In the genomic region with DNA sequence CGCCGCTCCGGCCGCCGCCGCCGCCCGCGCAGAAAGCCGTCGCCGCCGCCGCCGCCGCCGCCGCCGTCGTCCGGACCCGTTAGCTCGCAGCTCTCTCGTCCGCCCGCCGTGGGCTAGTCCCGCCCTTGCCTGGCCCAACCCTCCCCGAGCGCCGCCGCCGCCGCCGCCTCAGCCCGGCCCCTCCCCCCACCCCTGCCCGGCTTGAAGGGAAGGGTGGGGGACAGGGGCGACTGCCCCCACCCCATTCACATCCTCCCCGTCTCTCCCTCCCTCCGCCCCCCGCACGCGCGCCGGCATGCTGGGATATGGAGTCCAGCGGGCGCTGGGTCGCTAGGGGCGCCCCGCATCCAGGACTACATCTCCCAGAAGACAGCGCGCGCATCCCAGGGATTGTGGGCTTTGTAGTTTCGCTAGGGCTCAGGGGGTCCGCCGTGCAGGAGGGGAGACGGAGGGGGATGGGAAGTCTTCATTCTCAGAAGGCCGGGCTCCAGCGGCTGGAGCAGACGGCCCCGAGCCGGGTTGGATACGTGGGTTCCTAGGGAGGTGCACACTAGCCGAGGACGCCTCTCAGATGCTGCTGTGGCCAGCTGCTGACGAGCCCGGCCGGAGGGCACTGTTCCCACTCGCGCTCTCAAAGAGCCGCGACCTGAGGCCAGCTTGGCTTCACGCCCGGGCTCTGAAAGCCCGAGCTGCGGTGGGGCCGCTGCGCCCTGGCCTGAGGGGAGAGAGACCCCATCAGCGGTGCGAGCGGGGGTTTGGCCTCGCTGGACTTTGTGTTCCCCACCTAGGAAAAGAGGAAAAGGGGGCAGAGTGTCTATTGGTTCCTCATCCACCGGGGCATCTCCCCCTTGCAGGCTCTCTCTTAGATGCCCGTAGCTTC, we compare ENCODE assay signal across 8 cellular contexts. TPM values are rescaled to one million over a fixed set of nuclear protein-coding genes. Genes with fewer than 3 reads are reported as not detected.
DNase-seq lines count a peak whose midpoint lies in the region; ATAC-seq lines count a peak whose summit lies in the region.

A gene with protein sequence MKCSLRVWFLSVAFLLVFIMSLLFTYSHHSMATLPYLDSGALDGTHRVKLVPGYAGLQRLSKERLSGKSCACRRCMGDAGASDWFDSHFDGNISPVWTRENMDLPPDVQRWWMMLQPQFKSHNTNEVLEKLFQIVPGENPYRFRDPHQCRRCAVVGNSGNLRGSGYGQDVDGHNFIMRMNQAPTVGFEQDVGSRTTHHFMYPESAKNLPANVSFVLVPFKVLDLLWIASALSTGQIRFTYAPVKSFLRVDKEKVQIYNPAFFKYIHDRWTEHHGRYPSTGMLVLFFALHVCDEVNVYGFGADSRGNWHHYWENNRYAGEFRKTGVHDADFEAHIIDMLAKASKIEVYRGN (minus strand): TSS at position 118 of the 880 bp plus-strand sequence. CDS start 40,570 bp downstream, outside the sequence.

- H3K27ac Mint-ChIP-seq in activated T-helper 1 cell treated with anti-CD3 and anti-CD28 coated beads, Interleukin-12 subunit alpha, Interleukin-12 subunit beta, Interleukin-2, Interleukin-4 antibody, amounts not matched to agents 30 ng/mL and 10 ng/mL and 1 ng/mL, durations not matched to agents 14 hours and 24 hours and 36 hours = peak within 1 kb of the TSS; percentile 92
- peak within 1 kb of the TSS; percentile 83 to 97 (median 96) for H3K27ac Mint-ChIP-seq in naive thymus-derived CD8-positive, alpha-beta T cell
- peak within 1 kb of the TSS; percentile 92 for H3K27ac Mint-ChIP-seq in stimulated activated naive B cell treated with anti-CD40 and anti-IgM and Interleukin-4, amounts not matched to agents 10 μg/mL and 1 μg/mL and 100 μg/mL, for 72 hours

- peak; percentile 78 for DNase-seq in DMS153 treated with DMSO at 0.1 percent for 48 hours (lab: John Stamatoyannopoulos, UW; ENCODE audit: unreplicated experiment)
- peak; percentile 94 for DNase-seq in KBM-7
- peak; percentile 93 for DNase-seq in RPMI7951 (ENCODE audit: low read depth)
- peak; percentile 92 for DNase-seq in activated T-helper 1 cell treated with anti-CD3 and anti-CD28 coated beads, Interleukin-12 subunit alpha, Interleukin-12 subunit beta, Interleukin-2, Interleukin-4 antibody, amounts not matched to agents 30 ng/mL and 10 ng/mL and 1 ng/mL, durations not matched to agents 14 hours and 24 hours and 36 hours (ENCODE audit: low spot score)
- DNase-seq in fibroblast of gingiva (ENCODE audit: low read depth) = peak; percentile 95
- peak; percentile 87 to 97 (median 91) for DNase-seq in naive thymus-derived CD8-positive, alpha-beta T cell
- DNase-seq in stimulated activated naive B cell treated with anti-CD40 and anti-IgM and Interleukin-4, amounts not matched to agents 10 μg/mL and 1 μg/mL and 100 μg/mL, for 72 hours = peak; percentile 89

- peak within 1 kb of the TSS; percentile 98 for H3K4me3 Mint-ChIP-seq in activated T-helper 1 cell treated with anti-CD3 and anti-CD28 coated beads, Interleukin-12 subunit alpha, Interleukin-12 subunit beta, Interleukin-2, Interleukin-4 antibody, amounts not matched to agents 30 ng/mL and 10 ng/mL and 1 ng/mL, durations not matched to agents 14 hours and 24 hours and 36 hours
- peak within 1 kb of the TSS; percentile 89 to 98 (median 97) for H3K4me3 Mint-ChIP-seq in naive thymus-derived CD8-positive, alpha-beta T cell
- H3K4me3 Mint-ChIP-seq in stimulated activated naive B cell treated with anti-CD40 and anti-IgM and Interleukin-4, amounts not matched to agents 10 μg/mL and 1 μg/mL and 100 μg/mL, for 72 hours = peak within 1 kb of the TSS; percentile 99 to 100

- intact Hi-C loops in activated T-helper 1 cell treated with anti-CD3 and anti-CD28 coated beads, Interleukin-12 subunit alpha, Interleukin-12 subunit beta, Interleukin-2, Interleukin-4 antibody, amounts not matched to agents 30 ng/mL and 10 ng/mL and 1 ng/mL, durations not matched to agents 14 hours and 24 hours and 36 hours (cut with micrococcal nuclease) = loop anchor here (1.0 to 5.0 kb wide), 9 partner anchors 8 to 187 kb away; a partner anchor contains a TSS

- in situ Hi-C loops in KBM-7 (cut with MboI; ENCODE audit: low pct_unique_long_range_greater_than_20kb, low sequenced_read_pairs) = no loop called here

- H3K36me3 Mint-ChIP-seq in activated T-helper 1 cell treated with anti-CD3 and anti-CD28 coated beads, Interleukin-12 subunit alpha, Interleukin-12 subunit beta, Interleukin-2, Interleukin-4 antibody, amounts not matched to agents 30 ng/mL and 10 ng/mL and 1 ng/mL, durations not matched to agents 14 hours and 24 hours and 36 hours (ENCODE audit: low read depth) = peaks cover 3% of the 10 kb centered on the region
- H3K36me3 Mint-ChIP-seq in naive thymus-derived CD8-positive, alpha-beta T cell = peaks cover 0 to 6% (median 3%) of the 10 kb centered on the region in 3 donors
- peaks cover 11 to 16% of the 10 kb centered on the region in 2 donors for H3K36me3 Mint-ChIP-seq in stimulated activated naive B cell treated with anti-CD40 and anti-IgM and Interleukin-4, amounts not matched to agents 10 μg/mL and 1 μg/mL and 100 μg/mL, for 72 hours

- no peaks in the 10 kb centered on the region for H3K9me3 Mint-ChIP-seq in activated T-helper 1 cell treated with anti-CD3 and anti-CD28 coated beads, Interleukin-12 subunit alpha, Interleukin-12 subunit beta, Interleukin-2, Interleukin-4 antibody, amounts not matched to agents 30 ng/mL and 10 ng/mL and 1 ng/mL, durations not matched to agents 14 hours and 24 hours and 36 hours
- H3K9me3 Mint-ChIP-seq in naive thymus-derived CD8-positive, alpha-beta T cell = no peaks in the 10 kb centered on the region
- H3K9me3 Mint-ChIP-seq in stimulated activated naive B cell treated with anti-CD40 and anti-IgM and Interleukin-4, amounts not matched to agents 10 μg/mL and 1 μg/mL and 100 μg/mL, for 72 hours = no peaks in the 10 kb centered on the region

- POLR2A ChIA-PET in naive thymus-derived CD8-positive, alpha-beta T cell (lab: Charles Lee) = interaction anchor here (0.5 to 3.4 kb wide), 15 partner anchors 9 to 152 kb away, joined by 3 to 67 read pairs (median 4); a partner anchor contains a TSS

- peaks cover 28% of the 10 kb centered on the region for H3K4me1 Mint-ChIP-seq in activated T-helper 1 cell treated with anti-CD3 and anti-CD28 coated beads, Interleukin-12 subunit alpha, Interleukin-12 subunit beta, Interleukin-2, Interleukin-4 antibody, amounts not matched to agents 30 ng/mL and 10 ng/mL and 1 ng/mL, durations not matched to agents 14 hours and 24 hours and 36 hours (ENCODE audit: low read depth)
- H3K4me1 Mint-ChIP-seq in naive thymus-derived CD8-positive, alpha-beta T cell = peaks cover 17 to 49% (median 35%) of the 10 kb centered on the region in 4 donors
- peaks cover 27 to 45% of the 10 kb centered on the region in 2 donors for H3K4me1 Mint-ChIP-seq in stimulated activated naive B cell treated with anti-CD40 and anti-IgM and Interleukin-4, amounts not matched to agents 10 μg/mL and 1 μg/mL and 100 μg/mL, for 72 hours

- peak; percentile 73 for ATAC-seq in GM21576 (IDR thresholded peaks at IDR 0.05; ENCODE audit: unreplicated experiment)
- ATAC-seq in naive thymus-derived CD8-positive, alpha-beta T cell = peak; percentile 91 to 95
- ATAC-seq in stimulated activated naive B cell treated with anti-CD40 and anti-IgM and Interleukin-4, amounts not matched to agents 10 μg/mL and 1 μg/mL and 100 μg/mL, for 72 hours (replicated peaks) = peak; percentile 93 to 94

- H3K27me3 Mint-ChIP-seq in activated T-helper 1 cell treated with anti-CD3 and anti-CD28 coated beads, Interleukin-12 subunit alpha, Interleukin-12 subunit beta, Interleukin-2, Interleukin-4 antibody, amounts not matched to agents 30 ng/mL and 10 ng/mL and 1 ng/mL, durations not matched to agents 14 hours and 24 hours and 36 hours (ENCODE audit: insufficient read depth) = no peaks in the 10 kb centered on the region
- no peaks in the 10 kb centered on the region for H3K27me3 Mint-ChIP-seq in naive thymus-derived CD8-positive, alpha-beta T cell
- no peaks in the 10 kb centered on the region for H3K27me3 Mint-ChIP-seq in stimulated activated naive B cell treated with anti-CD40 and anti-IgM and Interleukin-4, amounts not matched to agents 10 μg/mL and 1 μg/mL and 100 μg/mL, for 72 hours

RNA-seq across cellular contexts. Expression of the gene that starts here (rescaled TPM):
- 18.5 and 26.6 TPM in 2 replicates for total RNA-seq in RPMI7951 (2014; rRNA removed; shearing (Covaris generic))
- total RNA-seq in activated T-helper 1 cell treated with anti-CD3 and anti-CD28 coated beads, Interleukin-12 subunit alpha, Interleukin-12 subunit beta, Interleukin-2, Interleukin-4 antibody, amounts not matched to agents 30 ng/mL and 10 ng/mL and 1 ng/mL, durations not matched to agents 14 hours and 24 hours and 36 hours = 35.6 and 37.7 TPM in 2 replicates
- 10 to 100 TPM; 30.5 to 31.9 TPM for total RNA-seq in naive thymus-derived CD8-positive, alpha-beta T cell
- 10 to 100 TPM; 14.6 to 23.4 (median 16.5) TPM for polyA plus RNA-seq in naive thymus-derived CD8-positive, alpha-beta T cell

Comparison
In these comparisons a context has a peak if more than half of its experiments do, and no peak if none do; other contexts are left out.
1. Peak in every context shown above with its lines: DNase-seq and ATAC-seq.